ENCODE assay signal across 9 cellular contexts in genomic region chr21:46636550-46637289, GRCh38. TPM values are rescaled to one million over a fixed set of nuclear protein-coding genes. Genes with fewer than 3 reads are reported as not detected.
DNase-seq lines count a peak whose midpoint lies in the region; ATAC-seq and TF ChIP-seq lines count a peak whose summit lies in the region.
"Had no signal": no experiment of that assay in that cellular context is flagged by ENCODE, and none has a peak within 500 bp of the region (broad histone marks: within the 10 kb centered on the region; RNA-seq: fewer than 3 reads in every experiment).

No MANE protein-coding gene starts in this region.

- peaks cover 44 to 85% (median 68%) of the 10 kb centered on the region in 4 donors for H3K4me1 Mint-ChIP-seq in CD4-positive, alpha-beta memory T cell

- H3K27me3 Mint-ChIP-seq in CD4-positive, alpha-beta memory T cell, result no peaks in the 10 kb centered on the region

- CTCF ChIA-PET in CD4-positive, alpha-beta memory T cell (lab: Charles Lee; ENCODE audit: partially characterized antibody), result interaction anchor here (0.8 to 3.9 kb wide), 10 partner anchors 10 to 107 kb away, joined by 3 to 19 read pairs (median 4); no protein-coding TSS in a partner anchor
- CTCF ChIA-PET in Panc1 (lab: Charles Lee), result interaction anchor here (0.7 kb wide), 1 partner anchor 211 kb away, joined by 3 read pairs; no protein-coding TSS in a partner anchor

- peaks cover 50% of the 10 kb centered on the region for H4K20me1 ChIP-seq in osteoblast (ENCODE audit: insufficient read depth, low read length)

- H3K36me3 Mint-ChIP-seq in CD4-positive, alpha-beta memory T cell, result peaks cover 24 to 36% of the 10 kb centered on the region in 2 donors

- intact Hi-C loops in CD4-positive, alpha-beta memory T cell (cut with micrococcal nuclease), result loop anchor here (1.0 kb wide), 1 partner anchor 14 kb away; no protein-coding TSS in a partner anchor
- intact Hi-C loops in Panc1 (cut with micrococcal nuclease; ENCODE audit: unreplicated experiment), result no loop called here

- H3K9ac ChIP-seq in endocrine pancreas (ENCODE audit: control insufficient read depth, insufficient read depth, low read length), result peak overlapping the region; percentile 97

- H3K79me2 ChIP-seq in osteoblast (ENCODE audit: insufficient read depth, low read length), result peaks cover 58% of the 10 kb centered on the region

- POLR2A ChIA-PET in CD4-positive, alpha-beta memory T cell (lab: Charles Lee; ENCODE audit: partially characterized antibody), result interaction anchor here (0.6 to 6.1 kb wide), 17 partner anchors 8 to 311 kb away, joined by 3 to 108 read pairs (median 8); partner anchors contain the start of gene DIP2A
- POLR2A ChIA-PET in Panc1 (lab: Charles Lee), result no interaction called here

- TSS peak; percentile 72 for BruUV-seq in Panc1 (replicated peaks; lab: Mats Ljungman, UMichigan)

- DNase-seq in CD4-positive, alpha-beta memory T cell, result peak in 3 of 5 donors; percentile 23 to 30 (median 27)
- DNase-seq in Panc1 (ENCODE audit: low read depth, low spot score), result no peak
- no peak for DNase-seq in osteoblast (ENCODE audit: insufficient read length, low spot score, missing footprints)
- no peak for DNase-seq in UCSD-AML1 (lab: John Stamatoyannopoulos, UW; ENCODE audit: unreplicated experiment)

- H3K9me3 Mint-ChIP-seq in CD4-positive, alpha-beta memory T cell, result no peaks in the 10 kb centered on the region

- H3K27me3 ChIP-seq in CD4-positive, alpha-beta memory T cell (ENCODE audit: insufficient read depth, low read length), result no peaks in the 10 kb centered on the region
- H3K27me3 ChIP-seq in Panc1 (ENCODE audit: control insufficient read depth, insufficient read depth, low read length) (no peaks in the 10 kb centered on the region), endocrine pancreas (ENCODE audit: control insufficient read depth, insufficient read depth, low read length) (no peaks in the 10 kb centered on the region), osteoblast (ENCODE audit: insufficient read depth, low read length) (no peaks in the 10 kb centered on the region)

- H2AFZ ChIP-seq in osteoblast (ENCODE audit: low read length), result no peak overlapping the region

- peak overlapping the region; percentile 89 to 99 (median 96) for H3K27ac Mint-ChIP-seq in CD4-positive, alpha-beta memory T cell

- peaks cover 14% of the 10 kb centered on the region for H3K36me3 ChIP-seq in CD4-positive, alpha-beta memory T cell (ENCODE audit: insufficient read depth, low read length)
- H3K36me3 ChIP-seq in Panc1 (ENCODE audit: control insufficient read depth, insufficient read depth, low read length), result peaks cover 2% of the 10 kb centered on the region; the same call in 1 of the 2 replicates
- no peaks in the 10 kb centered on the region for H3K36me3 ChIP-seq in endocrine pancreas (ENCODE audit: control insufficient read depth, insufficient read depth, low read length)
- H3K36me3 ChIP-seq in osteoblast (ENCODE audit: insufficient read depth, low read length), result peaks cover 14% of the 10 kb centered on the region

- H3K4me1 ChIP-seq in CD4-positive, alpha-beta memory T cell (ENCODE audit: insufficient read depth, low read length), result peaks cover 75% of the 10 kb centered on the region
- H3K4me1 ChIP-seq in Panc1 (ENCODE audit: control insufficient read depth, insufficient read depth, low read length), result peaks cover 12% of the 10 kb centered on the region; the same call in 1 of the 2 replicates
- H3K4me1 ChIP-seq in endocrine pancreas (ENCODE audit: control insufficient read depth, insufficient read depth, low read length), result peaks cover 32% of the 10 kb centered on the region
- peaks cover 37% of the 10 kb centered on the region for H3K4me1 ChIP-seq in osteoblast (ENCODE audit: insufficient read depth, low read length)

- peak overlapping the region; percentile 93 to 98 (median 96) for H3K4me3 Mint-ChIP-seq in CD4-positive, alpha-beta memory T cell

- peak overlapping the region; percentile 92 for H3K4me2 ChIP-seq in osteoblast (ENCODE audit: insufficient read depth, low read length)

- H3K27ac ChIP-seq in CD4-positive, alpha-beta memory T cell (ENCODE audit: low read depth, low read length), result peak overlapping the region; percentile 93
- H3K27ac ChIP-seq in Panc1 (ENCODE audit: low read length) (peak overlapping the region; percentile 82), osteoblast (ENCODE audit: low read depth, low read length) (no peak overlapping the region)

- TF ChIP-seq CTCF in Panc1 (IDR thresholded peaks at IDR 0.05) (no peak), osteoblast (IDR thresholded peaks at IDR 0.05; ENCODE audit: extremely low read depth, low read depth, low read length) (no peak)

- no peak for ATAC-seq in Panc1
- ATAC-seq in GM19324 (IDR thresholded peaks at IDR 0.05; ENCODE audit: low FRiP score, unreplicated experiment), result no peak
- ATAC-seq in GM18907 (IDR thresholded peaks at IDR 0.05; ENCODE audit: unreplicated experiment), result no peak
- ATAC-seq in GM18519 (IDR thresholded peaks at IDR 0.05; ENCODE audit: low FRiP score, unreplicated experiment), result no peak

- no peaks in the 10 kb centered on the region for H3K9me3 ChIP-seq in CD4-positive, alpha-beta memory T cell (ENCODE audit: control insufficient read depth in 1 of 2, low read length in 2 of 2)
- no peaks in the 10 kb centered on the region for H3K9me3 ChIP-seq in Panc1 (ENCODE audit: control insufficient read depth, insufficient read depth, low read depth, low read length)
- no peaks in the 10 kb centered on the region for H3K9me3 ChIP-seq in endocrine pancreas (ENCODE audit: control insufficient read depth, low read length)
- H3K9me3 ChIP-seq in osteoblast (ENCODE audit: low read depth, low read length), result no peaks in the 10 kb centered on the region

- in situ Hi-C loops in Panc1 (cut with HindIII; ENCODE audit: low pct_unique_long_range_greater_than_20kb, low sequenced_read_pairs), result no loop called here

- H3K4me3 ChIP-seq in CD4-positive, alpha-beta memory T cell (ENCODE audit: low read length in 2 of 2), result peak overlapping the region; percentile 82 to 100
- H3K4me3 ChIP-seq in Panc1 (ENCODE audit: low read depth in 2 of 2, low read length in 2 of 2) (peak overlapping the region; percentile 82 to 83), endocrine pancreas (ENCODE audit: control insufficient read depth, insufficient read depth, low read length) (peak overlapping the region; percentile 96), osteoblast (ENCODE audit: insufficient read depth, low read length) (peak overlapping the region; percentile 88)

RNA-seq across cellular contexts. Expression of gene PRMT2, which starts 1.2 kb away (rescaled TPM):
- total RNA-seq in CD4-positive, alpha-beta memory T cell, result 100 to 1,000 TPM; 175 to 177 TPM
- 100 to 1,000 TPM; 218 to 348 TPM for polyA plus RNA-seq in CD4-positive, alpha-beta memory T cell
- total RNA-seq in Panc1 (2021; ENCODE audit: unreplicated experiment), result 60.5 TPM
- polyA plus RNA-seq in Panc1 (2012; ENCODE audit: insufficient read length), result 121 TPM
- total RNA-seq in osteoblast, result 134 and 136 TPM in 2 replicates

RNA-seq across cellular contexts. Expression of gene S100B, which starts 31.8 kb away (rescaled TPM):
- total RNA-seq in CD4-positive, alpha-beta memory T cell, result not detected
- under 1 TPM; 0.54 to 0.73 TPM for polyA plus RNA-seq in CD4-positive, alpha-beta memory T cell
- total RNA-seq in Panc1 (2021; ENCODE audit: unreplicated experiment) (not detected), osteoblast (0.29 and 1.4 TPM in 2 replicates)
- polyA plus RNA-seq in Panc1 (2012; ENCODE audit: insufficient read length), result not detected
- total RNA-seq: NCI-H460 had no signal

Comparison
In these comparisons a context has a peak if more than half of its experiments do, and no peak if none do; other contexts are left out.
1. DNase-seq: peak in CD4-positive, alpha-beta memory T cell (3 of 5); none in Panc1 (single experiment), osteoblast (single experiment) and UCSD-AML1 (single experiment).
2. Peak in every context shown above with its lines, with median percentiles within 50 percentile points of each other: H3K4me3 ChIP-seq.